In the genomic region with DNA sequence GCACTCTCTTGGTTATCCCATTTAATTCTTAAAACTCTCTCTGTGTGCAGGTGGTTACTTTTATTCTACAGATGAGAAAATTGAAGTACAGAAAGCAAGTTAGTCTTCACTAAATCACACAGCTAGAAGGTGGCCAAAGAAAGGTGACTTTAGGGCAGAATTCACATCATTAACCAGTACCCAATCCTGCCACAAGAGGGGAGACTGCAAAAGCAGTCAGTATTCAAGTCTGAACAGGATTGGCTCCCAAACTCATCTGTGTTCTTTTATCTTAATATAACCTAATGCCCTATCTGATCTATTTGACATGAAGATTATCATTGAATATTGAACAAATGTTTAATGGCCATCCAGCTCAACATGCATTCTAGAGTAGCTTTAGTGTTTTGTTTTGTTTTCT, we compare ENCODE assay signal across 12 cellular contexts.
A peak's percentile ranks its signal among the peaks of the same experiment; 100 is the strongest.
DNase-seq lines count a peak whose midpoint lies in the region; ATAC-seq and TF ChIP-seq lines count a peak whose summit lies in the region.
"Had no signal": no experiment of that assay in that cellular context is flagged by ENCODE, and none has a peak within 500 bp of the region (broad histone marks: within the 10 kb centered on the region; RNA-seq: fewer than 3 reads in every experiment).

No MANE protein-coding gene starts in this region.

- H3K9me3 ChIP-seq in gastrocnemius medialis (no peaks in the 10 kb centered on the region), MG63 (no peaks in the 10 kb centered on the region)

- in situ Hi-C loops in gastrocnemius medialis (cut with MboI; ENCODE audit: low sequenced_read_pairs in 4 of 4), result no loop called here

- DNase-seq in NCI-H526 treated with DMSO at 0.1 percent for 48 hours (lab: John Stamatoyannopoulos, UW), result peak; percentile 8
- DNase-seq in kidney tubule cell (ENCODE audit: low spot score), result peak; percentile 15
- DNase-seq in posterior vena cava (ENCODE audit: low spot score), result no peak
- DNase-seq in gastrocnemius medialis, result no peak
- DNase-seq in MG63, result no peak
- DNase-seq in COLO829 (ENCODE audit: low spot score), result no peak
- DNase-seq: GDM1; immature natural killer cell; stimulated activated CD4-positive, alpha-beta T cell treated with anti-CD3 and anti-CD28 coated beads, Interleukin-2, amount 100 ng/mL, for 24 hours; SW 1271 had no signal

- H3K36me3 ChIP-seq in gastrocnemius medialis, result no peaks in the 10 kb centered on the region
- no peaks in the 10 kb centered on the region for H3K36me3 ChIP-seq in MG63

- H3K4me1 ChIP-seq in gastrocnemius medialis, result peaks cover 8 to 15% of the 10 kb centered on the region in 2 donors

- no peak overlapping the region for H3K27ac ChIP-seq in gastrocnemius medialis

- intact Hi-C loops in posterior vena cava (cut with DNase I), result no loop called here
- intact Hi-C loops in gastrocnemius medialis (cut with DNase I; ENCODE audit: low total_unique reads), result no loop called here

- H3K4me3 ChIP-seq in gastrocnemius medialis (no peak overlapping the region), MG63 (no peak overlapping the region)

- ATAC-seq in GM18511 (IDR thresholded peaks at IDR 0.05; ENCODE audit: unreplicated experiment) (peak; percentile 68), HG02623 (IDR thresholded peaks at IDR 0.05; ENCODE audit: unreplicated experiment) (peak; percentile 85), gastrocnemius medialis (no peak)

- no peak for TF ChIP-seq CTCF in gastrocnemius medialis (IDR thresholded peaks at IDR 0.05 in 4 of 5, conservative IDR thresholded peaks at IDR 0.05 in 1 of 5)

- no peak for TF ChIP-seq POLR2A in gastrocnemius medialis (IDR thresholded peaks at IDR 0.05)

- H3K27me3 ChIP-seq in gastrocnemius medialis, result no peaks in the 10 kb centered on the region
- H3K27me3 ChIP-seq in MG63, result no peaks in the 10 kb centered on the region

Comparison
In these comparisons a context has a peak if more than half of its experiments do, and no peak if none do; other contexts are left out.
1. ATAC-seq: peak in GM18511 (single experiment) and HG02623 (single experiment); none in gastrocnemius medialis (0 of 2).
2. DNase-seq: peak in NCI-H526 treated with DMSO at 0.1 percent for 48 hours (single experiment) and kidney tubule cell (single experiment); none in posterior vena cava (single experiment), gastrocnemius medialis (0 of 2), MG63 (single experiment) and COLO829 (single experiment).